22 cellular contexts compared by ENCODE assay signal in genomic region chr16:85622683-85623082, GRCh38. TPM values are rescaled to one million over a fixed set of nuclear protein-coding genes. Genes with fewer than 3 reads are reported as not detected.
DNase-seq lines count a peak whose midpoint lies in the region; ATAC-seq, FAIRE-seq and TF ChIP-seq lines count a peak whose summit lies in the region.
"Had no signal": no experiment of that assay in that cellular context is flagged by ENCODE, and none has a peak within 500 bp of the region (broad histone marks: within the 10 kb centered on the region; RNA-seq: fewer than 3 reads in every experiment).

No MANE protein-coding gene starts in this region.

- no peaks in the 10 kb centered on the region for H3K9me3 Mint-ChIP-seq in activated naive CD8-positive, alpha-beta T cell (ENCODE audit: low read depth)
- H3K9me3 Mint-ChIP-seq in activated naive CD8-positive, alpha-beta T cell treated with anti-CD3 and anti-CD28 coated beads, Interleukin-2, amount 50 U/mL, for 24 hours: no peaks in the 10 kb centered on the region
- H3K9me3 Mint-ChIP-seq in progenitor cell of endocrine pancreas (ENCODE audit: low read depth): no peaks in the 10 kb centered on the region
- H3K9me3 Mint-ChIP-seq: HFFc6 had no signal

- H3K4me1 Mint-ChIP-seq in activated naive CD8-positive, alpha-beta T cell (ENCODE audit: low read depth): peaks cover 56% of the 10 kb centered on the region
- H3K4me1 Mint-ChIP-seq in activated naive CD8-positive, alpha-beta T cell treated with anti-CD3 and anti-CD28 coated beads, Interleukin-2, amount 50 U/mL, for 24 hours: peaks cover 48% of the 10 kb centered on the region
- H3K4me1 Mint-ChIP-seq in progenitor cell of endocrine pancreas (ENCODE audit: low read depth): peaks cover 71% of the 10 kb centered on the region

- H3K27ac Mint-ChIP-seq in activated naive CD8-positive, alpha-beta T cell: peak overlapping the region; percentile 1
- H3K27ac Mint-ChIP-seq in activated naive CD8-positive, alpha-beta T cell treated with anti-CD3 and anti-CD28 coated beads, Interleukin-2, amount 50 U/mL, for 24 hours: no peak overlapping the region
- H3K27ac Mint-ChIP-seq in progenitor cell of endocrine pancreas: peak overlapping the region; percentile 29
- H3K27ac Mint-ChIP-seq: HFFc6 had no signal

- no peak for ATAC-seq in activated naive CD8-positive, alpha-beta T cell treated with anti-CD3 and anti-CD28 coated beads, Interleukin-2, amount 50 U/mL, for 24 hours

- H3K27me3 Mint-ChIP-seq in activated naive CD8-positive, alpha-beta T cell: no peaks in the 10 kb centered on the region
- H3K27me3 Mint-ChIP-seq in activated naive CD8-positive, alpha-beta T cell treated with anti-CD3 and anti-CD28 coated beads, Interleukin-2, amount 50 U/mL, for 24 hours: no peaks in the 10 kb centered on the region
- no peaks in the 10 kb centered on the region for H3K27me3 Mint-ChIP-seq in progenitor cell of endocrine pancreas

- peak; percentile 26 for FAIRE-seq in HTR-8/SVneo (lab: Jason Lieb, UNC)
- FAIRE-seq in bronchial epithelial cell (lab: Jason Lieb, UNC): peak; percentile 64

- no peak overlapping the region for H3K4me3 Mint-ChIP-seq in activated naive CD8-positive, alpha-beta T cell
- no peak overlapping the region for H3K4me3 Mint-ChIP-seq in activated naive CD8-positive, alpha-beta T cell treated with anti-CD3 and anti-CD28 coated beads, Interleukin-2, amount 50 U/mL, for 24 hours
- peak overlapping the region; percentile 1 for H3K4me3 Mint-ChIP-seq in progenitor cell of endocrine pancreas (ENCODE audit: low read depth)
- H3K4me3 Mint-ChIP-seq: HFFc6 had no signal

- H3K27me3 ChIP-seq in bronchial epithelial cell (ENCODE audit: control insufficient read depth, insufficient read depth, low read length): no peaks in the 10 kb centered on the region
- H3K27me3 ChIP-seq: suprapubic skin, vagina had no signal

- peaks cover 11% of the 10 kb centered on the region for H3K36me3 ChIP-seq in bronchial epithelial cell (ENCODE audit: control insufficient read depth, insufficient read depth, low read length)
- H3K36me3 ChIP-seq: prostate gland, suprapubic skin, vagina had no signal

- no peak for DNase-seq in activated naive CD8-positive, alpha-beta T cell treated with anti-CD3 and anti-CD28 coated beads, Interleukin-2, amount 50 U/mL, for 24 hours
- DNase-seq in HTR-8/SVneo (ENCODE audit: insufficient read length, low spot score) (no peak), bronchial epithelial cell (ENCODE audit: low read depth) (peak; percentile 22), progenitor cell of endocrine pancreas (ENCODE audit: low spot score, unreplicated experiment) (no peak), NCI-H1930 (lab: John Stamatoyannopoulos, UW) (no peak), NCI-H2227 (lab: John Stamatoyannopoulos, UW; ENCODE audit: unreplicated experiment) (no peak)
- no peak for DNase-seq in effector CD8-positive, alpha-beta T cell (lab: John Stamatoyannopoulos, UW)
- DNase-seq: activated naive CD4-positive, alpha-beta T cell treated with Interleukin-2 at 50 U/mL for 16 hours; activated T-cell treated with anti-CD3 and anti-CD28 coated beads, Interleukin-2, amount 50 U/mL, for 1 hour; aorta; foreskin melanocyte; HFFc6; hypothalamus; islet precursor cell; NCI-H1048; NCI-H2081 treated with DMSO at 0.1 percent for 48 hours; NCI-H526 treated with DMSO at 0.1 percent for 48 hours; T1000 had no signal

- no peak overlapping the region for H3K4me3 ChIP-seq in bronchial epithelial cell (ENCODE audit: low read depth, low read length)
- H3K4me3 ChIP-seq: prostate gland, suprapubic skin, vagina had no signal

- no peak for TF ChIP-seq CTCF in bronchial epithelial cell (IDR thresholded peaks at IDR 0.05; ENCODE audit: insufficient read depth, low read length, severe bottlenecking)
- TF ChIP-seq CTCF in progenitor cell of endocrine pancreas (IDR thresholded peaks at IDR 0.05; ENCODE audit: unreplicated experiment): no peak

- no peaks in the 10 kb centered on the region for H3K36me3 Mint-ChIP-seq in activated naive CD8-positive, alpha-beta T cell
- H3K36me3 Mint-ChIP-seq in activated naive CD8-positive, alpha-beta T cell treated with anti-CD3 and anti-CD28 coated beads, Interleukin-2, amount 50 U/mL, for 24 hours (ENCODE audit: low read depth): no peaks in the 10 kb centered on the region
- peaks cover 2% of the 10 kb centered on the region for H3K36me3 Mint-ChIP-seq in progenitor cell of endocrine pancreas (ENCODE audit: insufficient read depth)

RNA-seq across cellular contexts. Expression of gene GSE1, which starts 9.6 kb away (rescaled TPM):
- total RNA-seq in bronchial epithelial cell (12.9 and 25.5 TPM in 2 replicates), progenitor cell of endocrine pancreas (136 and 143 TPM in 2 replicates)
